ENCODE assay signal across 8 cellular contexts in the genomic region with DNA sequence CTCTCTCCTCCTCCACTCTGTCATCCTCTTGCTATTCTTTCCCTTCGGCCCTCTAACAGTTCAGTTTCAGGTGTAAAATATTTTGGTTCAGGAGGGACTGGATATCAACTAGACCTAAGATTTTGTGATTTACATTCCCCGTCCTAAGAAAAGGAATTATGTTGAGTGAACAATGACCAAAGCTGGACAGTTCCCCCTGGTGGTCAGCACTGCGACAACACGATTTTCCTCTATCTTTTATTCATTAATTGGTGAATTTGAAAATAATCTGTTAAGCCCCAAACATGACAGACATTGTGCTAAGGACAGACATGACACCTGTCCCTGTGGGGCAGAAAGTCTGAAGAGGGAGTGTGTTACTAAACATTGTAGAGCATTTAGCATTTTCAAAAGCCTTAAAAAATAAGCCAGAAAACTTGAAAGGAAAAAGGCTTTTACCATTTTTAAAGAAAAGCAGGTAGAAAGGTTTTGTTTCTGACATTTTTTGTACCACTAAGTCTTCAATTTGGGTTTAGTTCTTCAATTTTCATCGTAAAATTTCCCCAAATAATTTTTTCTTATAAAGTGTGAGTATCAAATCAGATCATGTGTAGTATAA. TPM values are rescaled to one million over a fixed set of nuclear protein-coding genes. Genes with fewer than 3 reads are reported as not detected.
DNase-seq lines count a peak whose midpoint lies in the region; ATAC-seq and TF ChIP-seq lines count a peak whose summit lies in the region.

No MANE protein-coding gene starts in this region.

- H3K36me3 Mint-ChIP-seq in stimulated activated memory B cell treated with anti-CD40 and anti-IgM and Interleukin-4, amounts not matched to agents 10 μg/mL and 1 μg/mL and 100 μg/mL, for 72 hours, result no peaks in the 10 kb centered on the region

- no peaks in the 10 kb centered on the region for H3K27me3 ChIP-seq in adrenal gland
- H3K27me3 ChIP-seq in tibial artery, result no peaks in the 10 kb centered on the region

- no peaks in the 10 kb centered on the region for H3K4me1 Mint-ChIP-seq in stimulated activated memory B cell treated with anti-CD40 and anti-IgM and Interleukin-4, amounts not matched to agents 10 μg/mL and 1 μg/mL and 100 μg/mL, for 72 hours

- H3K4me3 Mint-ChIP-seq in stimulated activated memory B cell treated with anti-CD40 and anti-IgM and Interleukin-4, amounts not matched to agents 10 μg/mL and 1 μg/mL and 100 μg/mL, for 72 hours, result no peak overlapping the region

- intact Hi-C loops in adrenal gland (cut with DNase I) (no loop called here), tibial artery (cut with DNase I; ENCODE audit: low total_unique reads) (no loop called here)

- no peaks in the 10 kb centered on the region for H3K9me3 Mint-ChIP-seq in stimulated activated memory B cell treated with anti-CD40 and anti-IgM and Interleukin-4, amounts not matched to agents 10 μg/mL and 1 μg/mL and 100 μg/mL, for 72 hours

- H3K4me1 ChIP-seq in adrenal gland (replicated peaks in 1 of 2) (no peaks in the 10 kb centered on the region), tibial artery (no peaks in the 10 kb centered on the region)

- H3K4me3 ChIP-seq in adrenal gland, result no peak overlapping the region
- H3K4me3 ChIP-seq in tibial artery, result no peak overlapping the region

- peak; percentile 44 to 72 (median 54) for DNase-seq in NCI-H1417 (lab: John Stamatoyannopoulos, UW)
- DNase-seq in NCI-H1417 treated with DMSO at 0.1 percent for 48 hours (lab: John Stamatoyannopoulos, UW), result no peak
- DNase-seq in NAMALWA (ENCODE audit: low spot score), result peak; percentile 36
- peak; percentile 21 to 76 (median 43) for DNase-seq in adrenal gland
- DNase-seq in hippocampal formation (lab: John Stamatoyannopoulos, UW), result peak; percentile 51 to 66
- peak in 1 of 2 donors; percentile 31 for DNase-seq in tibial artery
- DNase-seq in activated CD8-positive, alpha-beta memory T cell treated with anti-CD3 and anti-CD28 coated beads, Interleukin-2, amount 50 U/mL, for 4 hours, result no peak

- H3K9me3 ChIP-seq in adrenal gland (replicated peaks in 1 of 3) (no peaks in the 10 kb centered on the region), tibial artery (no peaks in the 10 kb centered on the region)

- H3K27ac ChIP-seq in adrenal gland (no peak overlapping the region), tibial artery (no peak overlapping the region)

- H3K36me3 ChIP-seq in adrenal gland (replicated peaks in 1 of 2) (no peaks in the 10 kb centered on the region), tibial artery (peaks cover 4 to 17% (median 10%) of the 10 kb centered on the region in 3 donors)

- no peak for ATAC-seq in stimulated activated memory B cell treated with anti-CD40 and anti-IgM and Interleukin-4, amounts not matched to agents 10 μg/mL and 1 μg/mL and 100 μg/mL, for 72 hours

- TF ChIP-seq CTCF in adrenal gland (IDR thresholded peaks at IDR 0.05) (peak; percentile 59 to 77 (median 74)), tibial artery (IDR thresholded peaks at IDR 0.05) (peak; percentile 60 to 65)

- WGBS in adrenal gland, 4 donors, result 18 to 23% (median 20%) methylated on average over 5 of the region's 5 CpGs

- H3K27me3 Mint-ChIP-seq in stimulated activated memory B cell treated with anti-CD40 and anti-IgM and Interleukin-4, amounts not matched to agents 10 μg/mL and 1 μg/mL and 100 μg/mL, for 72 hours, result no peaks in the 10 kb centered on the region

- no peak overlapping the region for H3K27ac Mint-ChIP-seq in stimulated activated memory B cell treated with anti-CD40 and anti-IgM and Interleukin-4, amounts not matched to agents 10 μg/mL and 1 μg/mL and 100 μg/mL, for 72 hours

- no peak for TF ChIP-seq POLR2A in adrenal gland (IDR thresholded peaks at IDR 0.05)

RNA-seq across cellular contexts. Expression of a gene that starts 28.4 kb away (rescaled TPM):
- total RNA-seq in adrenal gland, result 1 to 10 TPM in 2 of 8 donors, under 1 TPM in 1, not detected in 5; 0.37 to 3.3 (median 1.8) TPM
- 1 to 10 TPM in 1 of 3 donors, under 1 TPM in 1, not detected in 1; 0.37 to 1.3 TPM for polyA plus RNA-seq in adrenal gland

RNA-seq across cellular contexts. Expression of a gene that starts 59.3 kb away (rescaled TPM):
- 10 to 100 TPM; 11.6 to 51.1 (median 18.8) TPM for total RNA-seq in adrenal gland
- 1 to 10 TPM; 4.6 to 7.2 (median 5.6) TPM for polyA plus RNA-seq in adrenal gland

Comparison
In these comparisons a context has a peak if more than half of its experiments do, and no peak if none do; other contexts are left out.
1. DNase-seq: peak in NCI-H1417 (3 of 3), NAMALWA (single experiment), adrenal gland (7 of 7) and hippocampal formation (2 of 2); none in NCI-H1417 treated with DMSO at 0.1 percent for 48 hours (single experiment) and activated CD8-positive, alpha-beta memory T cell treated with anti-CD3 and anti-CD28 coated beads, Interleukin-2, amount 50 U/mL, for 4 hours (single experiment).